ENCODE assay signal across 12 cellular contexts in the genomic region with DNA sequence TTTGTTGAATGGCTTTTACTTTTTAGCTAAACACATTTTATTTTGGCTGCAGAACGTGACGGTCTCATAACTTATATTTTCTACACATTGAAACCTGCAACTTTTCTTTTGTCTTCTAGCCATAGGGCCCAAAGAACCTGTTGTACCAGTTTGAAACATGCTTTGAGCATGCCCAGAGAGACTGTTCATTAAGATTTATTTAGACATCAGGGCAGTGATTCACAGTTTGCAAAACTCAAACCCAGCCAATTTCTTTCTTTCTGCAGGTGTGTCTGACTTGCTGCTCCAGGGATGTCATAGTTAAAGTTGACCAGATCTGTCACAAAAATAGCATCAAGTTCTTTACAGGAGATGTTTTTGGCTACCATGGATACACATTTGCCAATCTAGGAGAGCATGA. TPM values are rescaled to one million over a fixed set of nuclear protein-coding genes. Genes with fewer than 3 reads are reported as not detected.
A peak's percentile ranks its signal among the peaks of the same experiment; 100 is the strongest.
DNase-seq lines count a peak whose midpoint lies in the region; ATAC-seq and TF ChIP-seq lines count a peak whose summit lies in the region.
"Had no signal": no experiment of that assay in that cellular context is flagged by ENCODE, and none has a peak within 500 bp of the region (broad histone marks: within the 10 kb centered on the region; RNA-seq: fewer than 3 reads in every experiment).

No MANE protein-coding gene starts in this region.

- no peak for TF ChIP-seq POLR2A in sigmoid colon (IDR thresholded peaks at IDR 0.05)

- DNase-seq in HFFc6 = no peak
- DNase-seq in NCI-H748 treated with DMSO at 0.1 percent for 48 hours (lab: John Stamatoyannopoulos, UW) = peak; percentile 58
- DNase-seq in fibroblast of the aortic adventitia (ENCODE audit: low read depth) = peak; percentile 26
- no peak for DNase-seq in sigmoid colon
- DNase-seq in NCI-H2107 treated with DMSO at 0.1 percent for 48 hours (lab: John Stamatoyannopoulos, UW; ENCODE audit: unreplicated experiment) = no peak
- no peak for DNase-seq in posterior vena cava (ENCODE audit: low spot score)
- DNase-seq: activated T-cell treated with anti-CD3 and anti-CD28 coated beads for 4 hours, Kasumi-1, Peyer's patch had no signal

- H3K27ac Mint-ChIP-seq in HFFc6 = peak overlapping the region; percentile 17; the same call in 1 of the 2 replicates
- H3K27ac Mint-ChIP-seq: memory B cell had no signal

- no peaks in the 10 kb centered on the region for H3K27me3 ChIP-seq in sigmoid colon
- H3K27me3 ChIP-seq: ascending aorta, Peyer's patch had no signal

- H3K27ac ChIP-seq in sigmoid colon = peak overlapping the region; percentile 62 to 89 (median 84)
- H3K27ac ChIP-seq: ascending aorta had no signal

- peaks cover 0 to 90% (median 78%) of the 10 kb centered on the region in 4 donors for H3K4me1 ChIP-seq in sigmoid colon

- 22 to 62% methylated on average over 2 of the region's 2 CpGs for WGBS in sigmoid colon, 2 donors

- H3K9me3 ChIP-seq in sigmoid colon = no peaks in the 10 kb centered on the region
- H3K9me3 ChIP-seq: ascending aorta, Peyer's patch had no signal

- H3K9me3 Mint-ChIP-seq in HFFc6 = no peaks in the 10 kb centered on the region
- H3K9me3 Mint-ChIP-seq: memory B cell had no signal

- peaks cover 27% of the 10 kb centered on the region for H3K4me1 Mint-ChIP-seq in HFFc6 (ENCODE audit: low read depth)

- TF ChIP-seq CTCF in HFFc6 (IDR thresholded peaks at IDR 0.05) (no peak), fibroblast of the aortic adventitia (IDR thresholded peaks at IDR 0.05; ENCODE audit: insufficient read depth, low read length) (no peak), sigmoid colon (IDR thresholded peaks at IDR 0.05) (no peak)

- peaks cover 0 to 73% (median 14%) of the 10 kb centered on the region in 4 donors for H3K36me3 ChIP-seq in sigmoid colon

- TF ChIP-seq EP300 in sigmoid colon (IDR thresholded peaks at IDR 0.05) = peak in 1 of 4 donors; percentile 38

- ATAC-seq in HG02763 (IDR thresholded peaks at IDR 0.05; ENCODE audit: unreplicated experiment) = no peak

- intact Hi-C loops in sigmoid colon (cut with DNase I) = loop anchor here (5.0 kb wide), 2 partner anchors 60 to 75 kb away; no protein-coding TSS in a partner anchor
- intact Hi-C loops in posterior vena cava (cut with DNase I) = loop anchor here (5.0 to 10.0 kb wide), 2 partner anchors 72 to 95 kb away; no protein-coding TSS in a partner anchor

- H3K4me3 ChIP-seq in fibroblast of the aortic adventitia (ENCODE audit: low read depth, low read length) (no peak overlapping the region), sigmoid colon (no peak overlapping the region)
- H3K4me3 ChIP-seq: ascending aorta, Peyer's patch had no signal

- H3K4me3 Mint-ChIP-seq in HFFc6 = no peak overlapping the region
- H3K4me3 Mint-ChIP-seq: memory B cell had no signal

- H3K27me3 Mint-ChIP-seq in HFFc6 (ENCODE audit: insufficient read depth) = no peaks in the 10 kb centered on the region
- H3K27me3 Mint-ChIP-seq: memory B cell had no signal

- peaks cover 40% of the 10 kb centered on the region for H3K36me3 Mint-ChIP-seq in HFFc6 (ENCODE audit: low read depth)

RNA-seq across cellular contexts. Expression of a gene that starts 22.0 kb away (rescaled TPM):
- total RNA-seq in HFFc6 (2021; fragmentation: NEBNext Ultra II Directional; extraction: Animal tissue kit (Norgen Biotek cat#: 25700)) = 100 to 1,000 TPM; 158 to 181 (median 175) TPM
- total RNA-seq in fibroblast of the aortic adventitia (ENCODE audit: low replicate concordance) = 70.2 and 140 TPM in 2 replicates
- 100 to 1,000 TPM; 109 to 191 (median 161) TPM for total RNA-seq in sigmoid colon
- polyA plus RNA-seq in sigmoid colon = 10 to 100 TPM; 50.5 to 82.6 (median 57.3) TPM
- 10 to 100 TPM; 55.9 to 57.4 TPM for total RNA-seq in posterior vena cava

RNA-seq across cellular contexts. Expression of a gene that starts 39.1 kb away (rescaled TPM):
- total RNA-seq in HFFc6 (2021; fragmentation: NEBNext Ultra II Directional; extraction: Animal tissue kit (Norgen Biotek cat#: 25700)) = 10 to 100 TPM; 43.9 to 66.1 (median 55.2) TPM
- total RNA-seq in fibroblast of the aortic adventitia (ENCODE audit: low replicate concordance) (20.4 and 24.0 TPM in 2 replicates), sigmoid colon (10 to 100 TPM; 19.3 to 25.3 (median 21.8) TPM), posterior vena cava (10 to 100 TPM; 33.6 to 39.5 TPM)
- polyA plus RNA-seq in sigmoid colon = 10 to 100 TPM in 1 of 3 donors, 1 to 10 TPM in 2; 5.4 to 21.9 (median 6.7) TPM

Comparison
In these comparisons a context has a peak if more than half of its experiments do, and no peak if none do; other contexts are left out.
1. DNase-seq: peak in NCI-H748 treated with DMSO at 0.1 percent for 48 hours (single experiment) and fibroblast of the aortic adventitia (single experiment); none in HFFc6 (single experiment), sigmoid colon (single experiment), NCI-H2107 treated with DMSO at 0.1 percent for 48 hours (single experiment) and posterior vena cava (single experiment).